Comparison of ENCODE assay signal across 1 cellular context in the genomic region with DNA sequence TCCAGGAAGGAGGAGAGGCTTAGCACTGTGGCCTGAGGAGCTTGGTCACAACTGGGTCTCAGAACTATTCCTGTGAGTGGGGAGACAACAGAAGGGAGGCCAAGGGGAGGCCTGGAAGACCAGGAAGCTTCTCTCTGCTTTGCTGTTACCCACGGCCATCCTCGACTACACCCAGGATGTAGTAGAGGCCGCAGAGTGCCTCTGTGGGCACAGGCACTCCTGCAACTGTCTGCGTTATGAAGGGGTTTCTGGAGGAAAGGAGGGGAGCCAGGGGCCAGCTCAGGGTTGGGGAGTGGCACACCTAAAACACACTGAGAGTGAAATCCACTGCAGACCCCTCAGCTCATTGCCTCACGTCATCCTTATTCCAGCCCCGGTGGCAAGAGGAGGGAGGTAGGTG.
TF ChIP-seq lines count a peak whose summit lies in the region.

No MANE protein-coding gene starts in this region.

TF ChIP-seq in GM23338, 12 proteins besides CTCF, POLR2A, EP300 and RAD21:
- TF ChIP-seq EZH2phosphoT487 (IDR thresholded peaks at IDR 0.05; ENCODE audit: unreplicated experiment) (no peak), JUNB (IDR thresholded peaks at IDR 0.05; ENCODE audit: unreplicated experiment) (no peak), CREB1 (CRISPR knock-in tag; IDR thresholded peaks at IDR 0.05; ENCODE audit: low read depth) (no peak), STAT1 (IDR thresholded peaks at IDR 0.05; ENCODE audit: unreplicated experiment) (no peak), EZH2 (IDR thresholded peaks at IDR 0.05; ENCODE audit: low read depth, unreplicated experiment) (no peak), ZNF331 (CRISPR knock-in tag; IDR thresholded peaks at IDR 0.05; ENCODE audit: low read depth) (no peak), NANOG (IDR thresholded peaks at IDR 0.05; ENCODE audit: borderline replicate concordance) (no peak), ZNF114 (CRISPR knock-in tag; IDR thresholded peaks at IDR 0.05) (no peak), POLR2AphosphoS5 (IDR thresholded peaks at IDR 0.05; ENCODE audit: low read depth) (no peak)
- TF ChIP-seq, protein P1, sequence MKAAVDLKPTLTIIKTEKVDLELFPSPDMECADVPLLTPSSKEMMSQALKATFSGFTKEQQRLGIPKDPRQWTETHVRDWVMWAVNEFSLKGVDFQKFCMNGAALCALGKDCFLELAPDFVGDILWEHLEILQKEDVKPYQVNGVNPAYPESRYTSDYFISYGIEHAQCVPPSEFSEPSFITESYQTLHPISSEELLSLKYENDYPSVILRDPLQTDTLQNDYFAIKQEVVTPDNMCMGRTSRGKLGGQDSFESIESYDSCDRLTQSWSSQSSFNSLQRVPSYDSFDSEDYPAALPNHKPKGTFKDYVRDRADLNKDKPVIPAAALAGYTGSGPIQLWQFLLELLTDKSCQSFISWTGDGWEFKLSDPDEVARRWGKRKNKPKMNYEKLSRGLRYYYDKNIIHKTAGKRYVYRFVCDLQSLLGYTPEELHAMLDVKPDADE (IDR thresholded peaks at IDR 0.05), result no peak
- TF ChIP-seq, protein P2, sequence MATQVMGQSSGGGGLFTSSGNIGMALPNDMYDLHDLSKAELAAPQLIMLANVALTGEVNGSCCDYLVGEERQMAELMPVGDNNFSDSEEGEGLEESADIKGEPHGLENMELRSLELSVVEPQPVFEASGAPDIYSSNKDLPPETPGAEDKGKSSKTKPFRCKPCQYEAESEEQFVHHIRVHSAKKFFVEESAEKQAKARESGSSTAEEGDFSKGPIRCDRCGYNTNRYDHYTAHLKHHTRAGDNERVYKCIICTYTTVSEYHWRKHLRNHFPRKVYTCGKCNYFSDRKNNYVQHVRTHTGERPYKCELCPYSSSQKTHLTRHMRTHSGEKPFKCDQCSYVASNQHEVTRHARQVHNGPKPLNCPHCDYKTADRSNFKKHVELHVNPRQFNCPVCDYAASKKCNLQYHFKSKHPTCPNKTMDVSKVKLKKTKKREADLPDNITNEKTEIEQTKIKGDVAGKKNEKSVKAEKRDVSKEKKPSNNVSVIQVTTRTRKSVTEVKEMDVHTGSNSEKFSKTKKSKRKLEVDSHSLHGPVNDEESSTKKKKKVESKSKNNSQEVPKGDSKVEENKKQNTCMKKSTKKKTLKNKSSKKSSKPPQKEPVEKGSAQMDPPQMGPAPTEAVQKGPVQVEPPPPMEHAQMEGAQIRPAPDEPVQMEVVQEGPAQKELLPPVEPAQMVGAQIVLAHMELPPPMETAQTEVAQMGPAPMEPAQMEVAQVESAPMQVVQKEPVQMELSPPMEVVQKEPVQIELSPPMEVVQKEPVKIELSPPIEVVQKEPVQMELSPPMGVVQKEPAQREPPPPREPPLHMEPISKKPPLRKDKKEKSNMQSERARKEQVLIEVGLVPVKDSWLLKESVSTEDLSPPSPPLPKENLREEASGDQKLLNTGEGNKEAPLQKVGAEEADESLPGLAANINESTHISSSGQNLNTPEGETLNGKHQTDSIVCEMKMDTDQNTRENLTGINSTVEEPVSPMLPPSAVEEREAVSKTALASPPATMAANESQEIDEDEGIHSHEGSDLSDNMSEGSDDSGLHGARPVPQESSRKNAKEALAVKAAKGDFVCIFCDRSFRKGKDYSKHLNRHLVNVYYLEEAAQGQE (IDR thresholded peaks at IDR 0.05; ENCODE audit: unreplicated experiment), result no peak
- TF ChIP-seq, protein P3, sequence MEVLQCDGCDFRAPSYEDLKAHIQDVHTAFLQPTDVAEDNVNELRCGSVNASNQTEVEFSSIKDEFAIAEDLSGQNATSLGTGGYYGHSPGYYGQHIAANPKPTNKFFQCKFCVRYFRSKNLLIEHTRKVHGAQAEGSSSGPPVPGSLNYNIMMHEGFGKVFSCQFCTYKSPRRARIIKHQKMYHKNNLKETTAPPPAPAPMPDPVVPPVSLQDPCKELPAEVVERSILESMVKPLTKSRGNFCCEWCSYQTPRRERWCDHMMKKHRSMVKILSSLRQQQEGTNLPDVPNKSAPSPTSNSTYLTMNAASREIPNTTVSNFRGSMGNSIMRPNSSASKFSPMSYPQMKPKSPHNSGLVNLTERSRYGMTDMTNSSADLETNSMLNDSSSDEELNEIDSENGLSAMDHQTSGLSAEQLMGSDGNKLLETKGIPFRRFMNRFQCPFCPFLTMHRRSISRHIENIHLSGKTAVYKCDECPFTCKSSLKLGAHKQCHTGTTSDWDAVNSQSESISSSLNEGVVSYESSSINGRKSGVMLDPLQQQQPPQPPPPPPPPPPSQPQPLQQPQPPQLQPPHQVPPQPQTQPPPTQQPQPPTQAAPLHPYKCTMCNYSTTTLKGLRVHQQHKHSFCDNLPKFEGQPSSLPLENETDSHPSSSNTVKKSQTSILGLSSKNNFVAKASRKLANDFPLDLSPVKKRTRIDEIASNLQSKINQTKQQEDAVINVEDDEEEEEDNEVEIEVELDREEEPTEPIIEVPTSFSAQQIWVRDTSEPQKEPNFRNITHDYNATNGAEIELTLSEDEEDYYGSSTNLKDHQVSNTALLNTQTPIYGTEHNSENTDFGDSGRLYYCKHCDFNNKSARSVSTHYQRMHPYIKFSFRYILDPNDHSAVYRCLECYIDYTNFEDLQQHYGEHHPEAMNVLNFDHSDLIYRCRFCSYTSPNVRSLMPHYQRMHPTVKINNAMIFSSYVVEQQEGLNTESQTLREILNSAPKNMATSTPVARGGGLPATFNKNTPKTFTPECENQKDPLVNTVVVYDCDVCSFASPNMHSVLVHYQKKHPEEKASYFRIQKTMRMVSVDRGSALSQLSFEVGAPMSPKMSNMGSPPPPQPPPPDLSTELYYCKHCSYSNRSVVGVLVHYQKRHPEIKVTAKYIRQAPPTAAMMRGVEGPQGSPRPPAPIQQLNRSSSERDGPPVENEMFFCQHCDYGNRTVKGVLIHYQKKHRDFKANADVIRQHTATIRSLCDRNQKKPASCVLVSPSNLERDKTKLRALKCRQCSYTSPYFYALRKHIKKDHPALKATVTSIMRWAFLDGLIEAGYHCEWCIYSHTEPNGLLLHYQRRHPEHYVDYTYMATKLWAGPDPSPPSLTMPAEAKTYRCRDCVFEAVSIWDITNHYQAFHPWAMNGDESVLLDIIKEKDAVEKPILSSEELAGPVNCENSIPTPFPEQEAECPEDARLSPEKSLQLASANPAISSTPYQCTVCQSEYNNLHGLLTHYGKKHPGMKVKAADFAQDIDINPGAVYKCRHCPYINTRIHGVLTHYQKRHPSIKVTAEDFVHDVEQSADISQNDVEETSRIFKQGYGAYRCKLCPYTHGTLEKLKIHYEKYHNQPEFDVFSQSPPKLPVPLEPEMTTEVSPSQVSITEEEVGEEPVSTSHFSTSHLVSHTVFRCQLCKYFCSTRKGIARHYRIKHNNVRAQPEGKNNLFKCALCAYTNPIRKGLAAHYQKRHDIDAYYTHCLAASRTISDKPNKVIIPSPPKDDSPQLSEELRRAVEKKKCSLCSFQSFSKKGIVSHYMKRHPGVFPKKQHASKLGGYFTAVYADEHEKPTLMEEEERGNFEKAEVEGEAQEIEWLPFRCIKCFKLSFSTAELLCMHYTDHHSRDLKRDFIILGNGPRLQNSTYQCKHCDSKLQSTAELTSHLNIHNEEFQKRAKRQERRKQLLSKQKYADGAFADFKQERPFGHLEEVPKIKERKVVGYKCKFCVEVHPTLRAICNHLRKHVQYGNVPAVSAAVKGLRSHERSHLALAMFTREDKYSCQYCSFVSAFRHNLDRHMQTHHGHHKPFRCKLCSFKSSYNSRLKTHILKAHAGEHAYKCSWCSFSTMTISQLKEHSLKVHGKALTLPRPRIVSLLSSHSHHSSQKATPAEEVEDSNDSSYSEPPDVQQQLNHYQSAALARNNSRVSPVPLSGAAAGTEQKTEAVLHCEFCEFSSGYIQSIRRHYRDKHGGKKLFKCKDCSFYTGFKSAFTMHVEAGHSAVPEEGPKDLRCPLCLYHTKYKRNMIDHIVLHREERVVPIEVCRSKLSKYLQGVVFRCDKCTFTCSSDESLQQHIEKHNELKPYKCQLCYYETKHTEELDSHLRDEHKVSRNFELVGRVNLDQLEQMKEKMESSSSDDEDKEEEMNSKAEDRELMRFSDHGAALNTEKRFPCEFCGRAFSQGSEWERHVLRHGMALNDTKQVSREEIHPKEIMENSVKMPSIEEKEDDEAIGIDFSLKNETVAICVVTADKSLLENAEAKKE (CRISPR knock-in tag; IDR thresholded peaks at IDR 0.05), result no peak
TF ChIP-seq in GM23338: peak in this region for 0.
